In genomic region chr20:4916991-4917881, GRCh38 we compare ENCODE assay signal across 11 cellular contexts.
DNase-seq lines count a peak whose midpoint lies in the region; ATAC-seq and TF ChIP-seq lines count a peak whose summit lies in the region.
"Had no signal": no experiment of that assay in that cellular context is flagged by ENCODE, and none has a peak within 500 bp of the region (broad histone marks: within the 10 kb centered on the region; RNA-seq: fewer than 3 reads in every experiment).

No MANE protein-coding gene starts in this region.

- peak; percentile 73 for ATAC-seq in body of pancreas
- ATAC-seq in memory B cell (ENCODE audit: low read depth), result no peak
- ATAC-seq in esophagus mucosa, result no peak
- no peak for ATAC-seq in HG02610 (IDR thresholded peaks at IDR 0.05; ENCODE audit: unreplicated experiment)
- no peak for ATAC-seq in GM19397 (IDR thresholded peaks at IDR 0.05; ENCODE audit: unreplicated experiment)

- TF ChIP-seq CTCF in body of pancreas (IDR thresholded peaks at IDR 0.05), result no peak

- no peaks in the 10 kb centered on the region for H3K36me3 ChIP-seq in body of pancreas (replicated peaks in 1 of 2; ENCODE audit: insufficient read depth in 1 of 2, low read depth in 2 of 2)

- WGBS in body of pancreas, 2 donors, result 62 to 68% methylated on average over 8 of the region's 8 CpGs

- H3K4me3 Mint-ChIP-seq in memory B cell, result no peak overlapping the region
- H3K4me3 Mint-ChIP-seq: CD14-positive monocyte had no signal

- H3K9me3 ChIP-seq in body of pancreas, result no peaks in the 10 kb centered on the region

- H3K4me1 ChIP-seq in body of pancreas, result peaks cover 19% of the 10 kb centered on the region

- peaks cover 37% of the 10 kb centered on the region for H3K4me1 Mint-ChIP-seq in memory B cell
- H3K4me1 Mint-ChIP-seq: CD14-positive monocyte had no signal

- H3K27ac Mint-ChIP-seq in memory B cell, result peak overlapping the region; percentile 73

- H3K4me3 ChIP-seq in body of pancreas, result no peak overlapping the region

- peaks cover 13% of the 10 kb centered on the region for H3K36me3 Mint-ChIP-seq in memory B cell

- peak overlapping the region in 1 of 4 donors; percentile 57 for H3K27ac ChIP-seq in body of pancreas

- H3K27me3 ChIP-seq in body of pancreas, result no peaks in the 10 kb centered on the region

- DNase-seq in AG08395 (ENCODE audit: low spot score), result peak; percentile 17
- peak; percentile 57 for DNase-seq in LoVo (ENCODE audit: low spot score)
- DNase-seq in body of pancreas, result peak in 2 of 4 donors; percentile 15 to 35
- no peak for DNase-seq in memory B cell (ENCODE audit: low spot score in 2 of 2)
- DNase-seq in COLO668 (lab: John Stamatoyannopoulos, UW; ENCODE audit: unreplicated experiment), result no peak
- DNase-seq: activated naive CD4-positive, alpha-beta T cell; NCI-H2081 had no signal

- no peak for TF ChIP-seq POLR2A in body of pancreas (IDR thresholded peaks at IDR 0.05)

- intact Hi-C loops in body of pancreas (cut with DNase I), result no loop called here

- no peaks in the 10 kb centered on the region for H3K27me3 Mint-ChIP-seq in memory B cell

- no peaks in the 10 kb centered on the region for H3K9me3 Mint-ChIP-seq in memory B cell
- H3K9me3 Mint-ChIP-seq: CD14-positive monocyte had no signal

Comparison
In these comparisons a context has a peak if more than half of its experiments do, and no peak if none do; other contexts are left out.
1. DNase-seq: peak in AG08395 (single experiment) and LoVo (single experiment); none in memory B cell (0 of 2) and COLO668 (single experiment).